In genomic region chr1:2786329-2787162, GRCh38 we compare ENCODE assay signal across 8 cellular contexts. TPM values are rescaled to one million over a fixed set of nuclear protein-coding genes. Genes with fewer than 3 reads are reported as not detected.
A peak's percentile ranks its signal among the peaks of the same experiment; 100 is the strongest.
DNase-seq lines count a peak whose midpoint lies in the region; ATAC-seq and TF ChIP-seq lines count a peak whose summit lies in the region.

No MANE protein-coding gene starts in this region.

- DNase-seq in GM23338 (ENCODE audit: low spot score) (peak; percentile 78), T-helper 22 cell (ENCODE audit: low read depth) (peak; percentile 21), ascending aorta (ENCODE audit: low spot score in 2 of 2) (peak in 1 of 2 donors; percentile 67), medulla oblongata (ENCODE audit: extremely low spot score) (peak; percentile 9)
- peak; percentile 52 to 67 for DNase-seq in stimulated activated CD8-positive, alpha-beta memory T cell treated with anti-CD3 and anti-CD28 coated beads, Interleukin-7, amount 100 ng/mL, for 1 hour (ENCODE audit: low read depth in 2 of 2)

- H3K4me3 ChIP-seq in GM23338 (no peak overlapping the region), ascending aorta (no peak overlapping the region)

- no peaks in the 10 kb centered on the region for H4K20me1 ChIP-seq in GM23338 (replicated peaks; ENCODE audit: insufficient read depth)

- H3K4me1 ChIP-seq in GM23338 (ENCODE audit: insufficient read depth) (peaks cover 6% of the 10 kb centered on the region; the same call in 1 of the 2 replicates), ascending aorta (no peaks in the 10 kb centered on the region)

- no peak overlapping the region for H2AFZ ChIP-seq in GM23338

- H3K36me3 Mint-ChIP-seq in GM23338 (ENCODE audit: low read depth): peaks cover 27% of the 10 kb centered on the region

- no peak overlapping the region for H3K4me3 Mint-ChIP-seq in GM23338

- no peak overlapping the region for H3K4me2 ChIP-seq in GM23338

- H3K36me3 ChIP-seq in GM23338 (ENCODE audit: insufficient read depth) (no peaks in the 10 kb centered on the region), ascending aorta (no peaks in the 10 kb centered on the region)

- peak; percentile 71 to 82 for TF ChIP-seq CTCF in GM23338 (conservative IDR thresholded peaks at IDR 0.05; ENCODE audit: low read depth in 2 of 2)
- peak; percentile 56 to 71 (median 62) for TF ChIP-seq CTCF in ascending aorta (IDR thresholded peaks at IDR 0.05)

- H3K27me3 ChIP-seq in GM23338 (ENCODE audit: insufficient read depth) (peaks cover 3% of the 10 kb centered on the region; the same call in 1 of the 2 replicates), ascending aorta (peaks cover 9% of the 10 kb centered on the region)

- H3K79me2 ChIP-seq in GM23338 (replicated peaks; ENCODE audit: insufficient read depth): no peaks in the 10 kb centered on the region

- no peaks in the 10 kb centered on the region for H3F3A ChIP-seq in GM23338 (replicated peaks; ENCODE audit: low read depth)

- intact Hi-C loops in ascending aorta (cut with DNase I): loop anchor here (2.0 kb wide), 1 partner anchor 372 kb away; no protein-coding TSS in a partner anchor

- ATAC-seq in GM23338: peak; percentile 72
- ATAC-seq in HG03520 (IDR thresholded peaks at IDR 0.05; ENCODE audit: unreplicated experiment): no peak
- ATAC-seq in HG03469 (IDR thresholded peaks at IDR 0.05; ENCODE audit: unreplicated experiment): no peak
- ATAC-seq in HG02852 (IDR thresholded peaks at IDR 0.05; ENCODE audit: unreplicated experiment): no peak

- H3K27me3 Mint-ChIP-seq in GM23338 (ENCODE audit: insufficient read depth, low read depth, poor library complexity): no peaks in the 10 kb centered on the region

- H3K4me1 Mint-ChIP-seq in GM23338: peaks cover 7% of the 10 kb centered on the region; the same call in 1 of the 3 replicates

- peaks cover 0 to 9% of the 10 kb centered on the region in 2 donors for H3K9me3 ChIP-seq in ascending aorta

- H3K27ac ChIP-seq in GM23338 (ENCODE audit: low read depth) (no peak overlapping the region), ascending aorta (no peak overlapping the region)

- no peak overlapping the region for H3K27ac Mint-ChIP-seq in GM23338

- H3K9me3 Mint-ChIP-seq in GM23338: peaks cover 74% of the 10 kb centered on the region

- H3K9me2 ChIP-seq in GM23338 (ENCODE audit: insufficient read depth): no peaks in the 10 kb centered on the region

TF ChIP-seq in GM23338, 12 proteins besides CTCF, POLR2A, EP300 and RAD21 (continues in another document):
- TF ChIP-seq STAT1 (IDR thresholded peaks at IDR 0.05; ENCODE audit: unreplicated experiment) (no peak), EZH2 (IDR thresholded peaks at IDR 0.05; ENCODE audit: low read depth, unreplicated experiment) (no peak), ZNF462 (CRISPR knock-in tag; IDR thresholded peaks at IDR 0.05) (no peak), JUNB (IDR thresholded peaks at IDR 0.05; ENCODE audit: unreplicated experiment) (no peak), CREB1 (CRISPR knock-in tag; IDR thresholded peaks at IDR 0.05; ENCODE audit: low read depth) (no peak), EZH2phosphoT487 (IDR thresholded peaks at IDR 0.05; ENCODE audit: unreplicated experiment) (no peak), POLR2AphosphoS5 (IDR thresholded peaks at IDR 0.05; ENCODE audit: low read depth) (no peak), ETS1 (IDR thresholded peaks at IDR 0.05) (no peak), REST (IDR thresholded peaks at IDR 0.05; ENCODE audit: unreplicated experiment) (no peak), ZNF114 (CRISPR knock-in tag; IDR thresholded peaks at IDR 0.05) (no peak)

RNA-seq across cellular contexts. Expression of gene TTC34, which starts 14.9 kb away (rescaled TPM):
- 0.31 and 0.35 TPM in 2 replicates for total RNA-seq in GM23338 (2014; rRNA removed; shearing (Covaris generic))
- polyA plus RNA-seq in GM23338 (2016; fragmentation: Nextera tagmentation; extraction: Ambion mirVana): 0.08 and 0.10 TPM in 2 replicates
- total RNA-seq in ascending aorta: 0.75 TPM
